1 cellular context compared by ENCODE assay signal in the genomic region with DNA sequence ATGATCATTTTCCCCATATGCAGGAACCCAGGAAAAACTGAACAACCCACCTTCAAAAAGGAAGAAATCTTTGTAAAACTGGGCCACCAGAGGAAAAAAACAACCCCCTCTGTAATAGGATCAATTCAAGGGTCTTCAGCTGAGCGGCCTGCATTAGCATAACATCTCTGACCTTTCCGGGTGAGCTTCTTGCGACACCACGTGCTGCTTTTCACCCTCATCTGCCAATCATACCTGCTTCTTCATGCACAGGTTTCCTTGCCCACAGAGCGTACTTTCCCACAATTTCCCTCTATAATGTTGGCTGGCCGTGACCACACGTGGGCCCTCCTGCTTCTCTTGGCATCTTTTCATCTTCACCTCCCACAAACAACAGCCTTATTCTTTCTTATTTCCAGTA.
TF ChIP-seq lines count a peak whose summit lies in the region.

No MANE protein-coding gene starts in this region.

TF ChIP-seq in WTC11, 78 proteins besides CTCF, POLR2A, EP300 and RAD21 (continued from another document):
- TF ChIP-seq, protein P1, sequence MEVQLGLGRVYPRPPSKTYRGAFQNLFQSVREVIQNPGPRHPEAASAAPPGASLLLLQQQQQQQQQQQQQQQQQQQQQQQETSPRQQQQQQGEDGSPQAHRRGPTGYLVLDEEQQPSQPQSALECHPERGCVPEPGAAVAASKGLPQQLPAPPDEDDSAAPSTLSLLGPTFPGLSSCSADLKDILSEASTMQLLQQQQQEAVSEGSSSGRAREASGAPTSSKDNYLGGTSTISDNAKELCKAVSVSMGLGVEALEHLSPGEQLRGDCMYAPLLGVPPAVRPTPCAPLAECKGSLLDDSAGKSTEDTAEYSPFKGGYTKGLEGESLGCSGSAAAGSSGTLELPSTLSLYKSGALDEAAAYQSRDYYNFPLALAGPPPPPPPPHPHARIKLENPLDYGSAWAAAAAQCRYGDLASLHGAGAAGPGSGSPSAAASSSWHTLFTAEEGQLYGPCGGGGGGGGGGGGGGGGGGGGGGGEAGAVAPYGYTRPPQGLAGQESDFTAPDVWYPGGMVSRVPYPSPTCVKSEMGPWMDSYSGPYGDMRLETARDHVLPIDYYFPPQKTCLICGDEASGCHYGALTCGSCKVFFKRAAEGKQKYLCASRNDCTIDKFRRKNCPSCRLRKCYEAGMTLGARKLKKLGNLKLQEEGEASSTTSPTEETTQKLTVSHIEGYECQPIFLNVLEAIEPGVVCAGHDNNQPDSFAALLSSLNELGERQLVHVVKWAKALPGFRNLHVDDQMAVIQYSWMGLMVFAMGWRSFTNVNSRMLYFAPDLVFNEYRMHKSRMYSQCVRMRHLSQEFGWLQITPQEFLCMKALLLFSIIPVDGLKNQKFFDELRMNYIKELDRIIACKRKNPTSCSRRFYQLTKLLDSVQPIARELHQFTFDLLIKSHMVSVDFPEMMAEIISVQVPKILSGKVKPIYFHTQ (CRISPR knock-in tag; IDR thresholded peaks at IDR 0.05): no peak
